In genomic region chr6:7301702-7302101, GRCh38 we compare ENCODE assay signal across 17 cellular contexts. TPM values are rescaled to one million over a fixed set of nuclear protein-coding genes. Genes with fewer than 3 reads are reported as not detected.
DNase-seq lines count a peak whose midpoint lies in the region; ATAC-seq, FAIRE-seq and TF ChIP-seq lines count a peak whose summit lies in the region.
"Had no signal": no experiment of that assay in that cellular context is flagged by ENCODE, and none has a peak within 500 bp of the region (broad histone marks: within the 10 kb centered on the region; RNA-seq: fewer than 3 reads in every experiment).

No MANE protein-coding gene starts in this region.

- peak; percentile 26 for FAIRE-seq in K562 (lab: Jason Lieb, UNC)
- FAIRE-seq: D721Med, G401.6, GM12892 had no signal

- H3K9me3 ChIP-seq in mammary epithelial cell (replicated peaks; ENCODE audit: insufficient read depth, low read length) (no peaks in the 10 kb centered on the region), K562 (replicated peaks; ENCODE audit: control insufficient read depth, insufficient read depth, low read depth, low read length) (no peaks in the 10 kb centered on the region)
- H3K9me3 ChIP-seq: BLaER1 treated with 17β-estradiol and CSF1 and Interleukin-3, amounts not matched to agents 10 nM and 100 nM had no signal

- CTCF ChIA-PET in MCF 10A (lab: Yijun Ruan, JAX) (no interaction called here), mammary epithelial cell (lab: Charles Lee; ENCODE audit: low non-redundant PET) (no interaction called here), K562 (lab: Yijun Ruan, JAX; ENCODE audit: low intra/inter-chr PET ratio) (no interaction called here)
- CTCF ChIA-PET in activated CD8-positive, alpha-beta T cell treated with anti-CD3 and anti-CD28 coated beads for 36 hours (lab: Charles Lee) = interaction anchor here (5.4 kb wide), 1 partner anchor 26 kb away, joined by 23 read pairs; no protein-coding TSS in a partner anchor

- 90% methylated on average over 7 of the region's 7 CpGs for WGBS in mammary epithelial cell (ENCODE audit: low coverage, missing lambda C conversion rate)
- WGBS in K562 (ENCODE audit: insufficient coverage, low coverage, missing lambda C conversion rate) = 93% methylated on average over 7 of the region's 7 CpGs

- H4K20me1 ChIP-seq in mammary epithelial cell (ENCODE audit: insufficient read depth, low read length) = no peaks in the 10 kb centered on the region
- no peaks in the 10 kb centered on the region for H4K20me1 ChIP-seq in K562 (replicated peaks; ENCODE audit: control insufficient read depth, insufficient read depth, low read length)

- H3K36me3 ChIP-seq in mammary epithelial cell (ENCODE audit: insufficient read depth, low read length) = peaks cover 66% of the 10 kb centered on the region
- peaks cover 93% of the 10 kb centered on the region for H3K36me3 ChIP-seq in K562 (ENCODE audit: control insufficient read depth, insufficient read depth, low read length)

- H3K4me3 Mint-ChIP-seq in MCF 10A (ENCODE audit: unreplicated experiment) = no peak overlapping the region
- no peak overlapping the region for H3K4me3 Mint-ChIP-seq in activated CD8-positive, alpha-beta T cell treated with anti-CD3 and anti-CD28 coated beads for 36 hours
- H3K4me3 Mint-ChIP-seq: CD4-positive, alpha-beta memory T cell had no signal

- H2AFZ ChIP-seq in mammary epithelial cell (ENCODE audit: low read depth, low read length) = no peak overlapping the region
- H2AFZ ChIP-seq in K562 (ENCODE audit: low read depth, low read length) = no peak overlapping the region

- H3K4me1 Mint-ChIP-seq in MCF 10A (ENCODE audit: insufficient read depth, unreplicated experiment) = peaks cover 11% of the 10 kb centered on the region
- H3K4me1 Mint-ChIP-seq in activated CD8-positive, alpha-beta T cell treated with anti-CD3 and anti-CD28 coated beads for 36 hours (ENCODE audit: low read depth) = peaks cover 24% of the 10 kb centered on the region

- no peak for TF ChIP-seq POLR2A in K562 (conservative IDR thresholded peaks at IDR 0.05)

- peaks cover 53% of the 10 kb centered on the region for H3K79me2 ChIP-seq in mammary epithelial cell (ENCODE audit: insufficient read depth, low read length)
- peaks cover 28% of the 10 kb centered on the region for H3K79me2 ChIP-seq in K562 (ENCODE audit: control insufficient read depth, insufficient read depth, low read length)

- H3K9me1 ChIP-seq in K562 (ENCODE audit: control insufficient read depth, insufficient read depth, low read length) = no peaks in the 10 kb centered on the region

- no peak for TF ChIP-seq RAD21 in K562 (CRISPR knock-in tag; conservative IDR thresholded peaks at IDR 0.05 in 1 of 2, IDR thresholded peaks at IDR 0.05 in 1 of 2)

- no peak for TF ChIP-seq EP300 in K562 (IDR thresholded peaks at IDR 0.05; ENCODE audit: low read length)

- peaks cover 98% of the 10 kb centered on the region for H3K36me3 Mint-ChIP-seq in MCF 10A (ENCODE audit: insufficient read depth, unreplicated experiment)
- H3K36me3 Mint-ChIP-seq in activated CD8-positive, alpha-beta T cell treated with anti-CD3 and anti-CD28 coated beads for 36 hours (ENCODE audit: low read depth) = peaks cover 60% of the 10 kb centered on the region

- H3K27ac Mint-ChIP-seq in MCF 10A (ENCODE audit: low read depth, unreplicated experiment) = peak overlapping the region; percentile 29
- H3K27ac Mint-ChIP-seq in activated CD8-positive, alpha-beta T cell treated with anti-CD3 and anti-CD28 coated beads for 36 hours = no peak overlapping the region

- H3K9me3 Mint-ChIP-seq in MCF 10A (ENCODE audit: unreplicated experiment) = no peaks in the 10 kb centered on the region
- H3K9me3 Mint-ChIP-seq in activated CD8-positive, alpha-beta T cell treated with anti-CD3 and anti-CD28 coated beads for 36 hours = no peaks in the 10 kb centered on the region
- H3K9me3 Mint-ChIP-seq: CD4-positive, alpha-beta memory T cell had no signal

- in situ Hi-C loops in mammary epithelial cell (cut with MboI; ENCODE audit: low sequenced_read_pairs in 2 of 2) = loop anchor here (10.0 kb wide), 2 partner anchors 93 to 283 kb away; no protein-coding TSS in a partner anchor
- in situ Hi-C loops in K562 (cut with MboI) = no loop called here

- BruUV-seq in MCF 10A (replicated peaks; lab: Mats Ljungman, UMichigan) (TSS peak; percentile 0), mammary epithelial cell (replicated peaks; lab: Mats Ljungman, UMichigan) (no TSS peak), K562 (replicated peaks; lab: Mats Ljungman, UMichigan) (no TSS peak)

- no peak for TF ChIP-seq CTCF in MCF 10A (IDR thresholded peaks at IDR 0.05; ENCODE audit: unreplicated experiment)
- no peak for TF ChIP-seq CTCF in mammary epithelial cell (conservative IDR thresholded peaks at IDR 0.05 in 1 of 2, IDR thresholded peaks at IDR 0.05 in 1 of 2; ENCODE audit: extremely low read depth in 1 of 2, insufficient read depth in 1 of 2, low read depth in 1 of 2, low read length in 2 of 2)
- TF ChIP-seq CTCF in K562 (IDR thresholded peaks at IDR 0.05 in 2 of 3, conservative IDR thresholded peaks at IDR 0.05 in 1 of 3; ENCODE audit: insufficient read depth in 2 of 3, low read depth in 1 of 3, low read length in 3 of 3) = no peak
- TF ChIP-seq CTCF in activated CD8-positive, alpha-beta T cell treated with anti-CD3 and anti-CD28 coated beads for 36 hours (IDR thresholded peaks at IDR 0.05) = no peak

- no peaks in the 10 kb centered on the region for H3K27me3 ChIP-seq in mammary epithelial cell (ENCODE audit: insufficient read depth, low read length)
- H3K27me3 ChIP-seq in K562 (ENCODE audit: control insufficient read depth in 2 of 2, insufficient read depth in 2 of 2, low read length in 2 of 2) = no peaks in the 10 kb centered on the region
- H3K27me3 ChIP-seq: BLaER1 treated with 17β-estradiol and CSF1 and Interleukin-3, amounts not matched to agents 10 nM and 100 nM had no signal

- intact Hi-C loops in MCF 10A (cut with micrococcal nuclease) (loop anchor here (5.0 kb wide), 1 partner anchor 296 kb away; no protein-coding TSS in a partner anchor), mammary epithelial cell (cut with micrococcal nuclease) (loop anchor here (5.0 kb wide), 1 partner anchor 261 kb away; no protein-coding TSS in a partner anchor), K562 (cut with micrococcal nuclease) (no loop called here)
- intact Hi-C loops in activated CD8-positive, alpha-beta T cell treated with anti-CD3 and anti-CD28 coated beads for 36 hours (cut with micrococcal nuclease) = no loop called here

- no peak for DNase-seq in MCF 10A (ENCODE audit: unreplicated experiment)
- no peak for DNase-seq in mammary epithelial cell
- DNase-seq in K562 (ENCODE audit: extremely low read depth in 1 of 4, low spot score in 3 of 4) = no peak
- DNase-seq in left lobe of liver (ENCODE audit: low spot score) = no peak
- DNase-seq in iPS-NIHi11 (ENCODE audit: low spot score) = no peak
- no peak for DNase-seq in activated CD8-positive, alpha-beta T cell treated with anti-CD3 and anti-CD28 coated beads for 36 hours
- DNase-seq: ACHN; CD4-positive, alpha-beta memory T cell; COR-L47; DMS153; DMS79 treated with DMSO at 0.1 percent for 48 hours; EL had no signal

- no peak overlapping the region for H3K4me2 ChIP-seq in mammary epithelial cell (ENCODE audit: insufficient read depth, low read depth, low read length)
- H3K4me2 ChIP-seq in K562 (ENCODE audit: insufficient read depth, low read length) = no peak overlapping the region
- H3K4me2 ChIP-seq: BLaER1 treated with 17β-estradiol and CSF1 and Interleukin-3, amounts not matched to agents 10 nM and 100 nM had no signal

- no peak overlapping the region for H3K27ac ChIP-seq in mammary epithelial cell (ENCODE audit: insufficient read depth, low read depth, low read length)
- no peak overlapping the region for H3K27ac ChIP-seq in K562 (ENCODE audit: extremely low read depth, low read depth, low read length)
- H3K27ac ChIP-seq: BLaER1 treated with 17β-estradiol and CSF1 and Interleukin-3, amounts not matched to agents 10 nM and 100 nM had no signal

- H3K4me1 ChIP-seq in mammary epithelial cell (ENCODE audit: insufficient read depth, low read length) = no peaks in the 10 kb centered on the region
- H3K4me1 ChIP-seq in K562 (replicated peaks in 1 of 2; ENCODE audit: control insufficient read depth in 2 of 2, insufficient read depth in 2 of 2, low read length in 2 of 2) = no peaks in the 10 kb centered on the region
- H3K4me1 ChIP-seq: BLaER1 treated with 17β-estradiol and CSF1 and Interleukin-3, amounts not matched to agents 10 nM and 100 nM had no signal

- no peak overlapping the region for H3K9ac ChIP-seq in mammary epithelial cell (ENCODE audit: insufficient read depth, low read length)
- H3K9ac ChIP-seq in K562 (ENCODE audit: insufficient read depth in 1 of 2, low read depth in 2 of 2, low read length in 2 of 2) = no peak overlapping the region
- H3K9ac ChIP-seq: BLaER1 treated with 17β-estradiol and CSF1 and Interleukin-3, amounts not matched to agents 10 nM and 100 nM had no signal

- ATAC-seq in K562 = no peak
- ATAC-seq in left lobe of liver = peak; percentile 53
- no peak for ATAC-seq in GM21576 (IDR thresholded peaks at IDR 0.05; ENCODE audit: unreplicated experiment)
- ATAC-seq in activated CD8-positive, alpha-beta T cell treated with anti-CD3 and anti-CD28 coated beads for 36 hours = no peak

- H3K27me3 Mint-ChIP-seq in MCF 10A (ENCODE audit: insufficient read depth, unreplicated experiment) = no peaks in the 10 kb centered on the region
- H3K27me3 Mint-ChIP-seq in activated CD8-positive, alpha-beta T cell treated with anti-CD3 and anti-CD28 coated beads for 36 hours = no peaks in the 10 kb centered on the region
- H3K27me3 Mint-ChIP-seq: CD4-positive, alpha-beta memory T cell had no signal

- no peak overlapping the region for H3K4me3 ChIP-seq in mammary epithelial cell (replicated peaks in 1 of 3; ENCODE audit: insufficient read depth in 1 of 3, low read depth in 2 of 3, low read length in 3 of 3)
- H3K4me3 ChIP-seq in K562 = no peak overlapping the region
- H3K4me3 ChIP-seq: BLaER1 treated with 17β-estradiol and CSF1 and Interleukin-3, amounts not matched to agents 10 nM and 100 nM had no signal

- dilution Hi-C loops in mammary epithelial cell (cut with HindIII; ENCODE audit: low sequenced_read_pairs) = no loop called here

- POLR2A ChIA-PET in MCF 10A (lab: Yijun Ruan, JAX) = interaction anchor here (0.8 kb wide), 1 partner anchor 37 kb away, joined by 3 read pairs; no protein-coding TSS in a partner anchor
- POLR2A ChIA-PET in K562 (lab: Yijun Ruan, JAX) = interaction anchor here (2.1 to 3.8 kb wide), 2 partner anchors 10 to 16 kb away, joined by 7 to 16 read pairs; no protein-coding TSS in a partner anchor
- POLR2A ChIA-PET in activated CD8-positive, alpha-beta T cell treated with anti-CD3 and anti-CD28 coated beads for 36 hours (lab: Charles Lee) = interaction anchor here (1.5 kb wide), 1 partner anchor 16 kb away, joined by 4 read pairs; no protein-coding TSS in a partner anchor

RNA-seq across cellular contexts. Expression of gene SSR1, which starts 11.3 kb away (rescaled TPM):
- 318 and 396 TPM in 2 replicates for total RNA-seq in MCF 10A (2022)
- 100 to 1,000 TPM in 1 of 2 donors, 10 to 100 TPM in 1; 93.5 to 179 TPM for total RNA-seq in mammary epithelial cell
- polyA plus RNA-seq in mammary epithelial cell = 124 TPM
- polyA minus RNA-seq in mammary epithelial cell = 193 TPM
- total RNA-seq in K562 (2011; cell fraction: chromatin; rRNA removed; ENCODE audit: low replicate concordance) = 114 and 205 TPM in 2 replicates
- 79.2 and 86.9 TPM in 2 replicates for total RNA-seq in K562 (2011; cell fraction: nucleolus; rRNA removed)
- total RNA-seq in K562 (2011; cell fraction: nucleoplasm; rRNA removed) = 142 and 219 TPM in 2 replicates
- 75.7 and 87.7 TPM in 2 replicates for total RNA-seq in K562 (2014; rRNA removed)
- total RNA-seq in K562 (2014; rRNA removed; fragmentation: Illumina TruSeq; extraction: Trizol) = 129 and 148 TPM in 2 replicates
- 94.0 and 97.4 TPM in 2 replicates for total RNA-seq in K562 (2015; rRNA removed; fragmentation: Illumina TruSeq; extraction: Trizol)
- total RNA-seq in K562 (2021) = 144 and 147 TPM in 2 replicates
- polyA plus RNA-seq in K562 (2011; rRNA removed) = 176 and 197 TPM in 2 replicates
- polyA plus RNA-seq in K562 (2011; cell fraction: cytosol; rRNA removed) = 34.5 and 75.0 TPM in 2 replicates
- polyA plus RNA-seq in K562 (2011; cell fraction: nucleus; rRNA removed) = 38.8 and 65.1 TPM in 2 replicates
- 157 and 163 TPM in 2 replicates for polyA plus RNA-seq in K562 (2012)
- polyA plus RNA-seq in K562 (2014; fragmentation: Illumina TruSeq; extraction: Trizol) = 144 and 167 TPM in 2 replicates
- polyA plus RNA-seq in K562 (2014; fragmentation: Nextera tagmentation; extraction: Ambion mirVana) = 100 to 1,000 TPM; 212 to 220 TPM
- polyA plus RNA-seq in K562 (2014; rRNA removed) = 107 and 110 TPM in 2 replicates
- 241 and 283 TPM in 2 replicates for polyA minus RNA-seq in K562 (2011; rRNA and poly(A)+ RNA removed)
- 83.5 and 101 TPM in 2 replicates for polyA minus RNA-seq in K562 (2011; cell fraction: cytosol; rRNA and poly(A)+ RNA removed)
- polyA minus RNA-seq in K562 (2011; cell fraction: nucleus; rRNA and poly(A)+ RNA removed) = 13.6 and 24.5 TPM in 2 replicates
- total RNA-seq in left lobe of liver = 110 TPM
- total RNA-seq in activated CD8-positive, alpha-beta T cell treated with anti-CD3 and anti-CD28 coated beads for 36 hours = 100 to 1,000 TPM; 117 to 124 TPM

Comparison
In these comparisons a context has a peak if more than half of its experiments do, and no peak if none do; other contexts are left out.
1. intact Hi-C loops: an anchor here in MCF 10A (5.0 kb wide) and mammary epithelial cell (5.0 kb wide); none called in K562 and activated CD8-positive, alpha-beta T cell treated with anti-CD3 and anti-CD28 coated beads for 36 hours.